1 cellular context compared by ENCODE assay signal in the genomic region with DNA sequence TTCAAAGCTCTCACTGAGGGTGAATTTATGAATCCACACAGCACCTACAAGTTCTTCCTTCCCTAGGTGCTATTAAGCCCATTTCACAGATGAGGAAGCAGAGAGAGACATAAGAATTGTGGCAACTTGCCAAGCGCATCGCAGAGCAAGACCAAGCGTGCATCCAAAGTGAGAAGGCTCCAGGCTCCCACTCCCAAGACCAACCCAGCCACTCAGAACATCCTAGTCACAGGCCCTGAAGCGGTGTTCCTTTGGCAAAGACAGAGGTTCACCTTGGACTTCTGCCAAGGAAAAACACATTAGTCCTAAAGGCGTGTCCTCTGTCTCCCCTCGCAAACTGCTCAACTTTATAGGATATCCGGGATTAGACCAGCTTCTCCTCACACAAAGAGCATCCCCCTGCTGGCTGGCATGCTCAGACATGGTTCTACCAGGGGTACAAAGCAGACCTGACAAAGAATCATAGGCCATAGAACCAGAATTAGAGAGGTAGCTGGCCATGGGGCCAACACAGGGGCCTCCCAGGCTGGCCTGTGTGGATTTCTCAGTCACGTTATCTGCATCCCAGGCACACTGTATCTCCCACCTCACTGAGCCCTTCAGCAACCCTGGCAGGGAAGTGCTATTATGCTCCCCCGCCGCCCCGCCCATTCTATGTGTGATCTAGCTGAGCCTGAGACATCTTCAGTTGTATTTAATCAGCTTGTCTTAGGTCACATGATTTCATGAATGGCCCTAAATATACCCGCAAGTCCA.
TF ChIP-seq lines count a peak whose summit lies in the region.

No MANE protein-coding gene starts in this region.

TF ChIP-seq in K562, 482 proteins besides CTCF, POLR2A, EP300 and RAD21 (continued from another document and continues in another):
- TF ChIP-seq SNIP1 (IDR thresholded peaks at IDR 0.05; ENCODE audit: low read depth) (no peak), HDAC2 (IDR thresholded peaks at IDR 0.05) (no peak), SMARCA4 (IDR thresholded peaks at IDR 0.05) (no peak), ZNF217 (CRISPR knock-in tag; IDR thresholded peaks at IDR 0.05) (no peak), SMAD3 (CRISPR knock-in tag; conservative IDR thresholded peaks at IDR 0.05) (no peak), CBFA2T2 (conservative IDR thresholded peaks at IDR 0.05) (peak; percentile 34; the same call in 1 of the 2 replicates), KDM1A (IDR thresholded peaks at IDR 0.05) (peak in 1 of 2 experiments; percentile 66; a peak in 1 of 4 replicates), DDX20 (tag; IDR thresholded peaks at IDR 0.05; ENCODE audit: low read depth) (no peak), SMARCC2 (IDR thresholded peaks at IDR 0.05; ENCODE audit: low read depth) (no peak), BHLHE40 (IDR thresholded peaks at IDR 0.05; ENCODE audit: low read length) (peak; percentile 27; the same call in 1 of the 2 replicates), CEBPG (CRISPR knock-in tag; IDR thresholded peaks at IDR 0.05) (no peak), CEBPG (tag; conservative IDR thresholded peaks at IDR 0.05 in 1 of 2, IDR thresholded peaks at IDR 0.05 in 1 of 2) (no peak), RBM34 (IDR thresholded peaks at IDR 0.05; ENCODE audit: borderline replicate concordance, insufficient read depth, low read length) (no peak), PCBP2 (IDR thresholded peaks at IDR 0.05; ENCODE audit: low read depth, low read length, poor library complexity, severe bottlenecking) (no peak), CBX3 (IDR thresholded peaks at IDR 0.05; ENCODE audit: borderline replicate concordance in 1 of 2, low read length in 2 of 2) (0 out of 3 replicates have a peak, but pooled peaks of 1 of the 2 experiments have one; percentile 21), SAFB (IDR thresholded peaks at IDR 0.05; ENCODE audit: borderline replicate concordance, low read depth, low read length) (no peak), CBFA2T3 (IDR thresholded peaks at IDR 0.05) (peak; percentile 59), ZNF184 (CRISPR knock-in tag; IDR thresholded peaks at IDR 0.05) (no peak), JUNB (CRISPR knock-in tag; conservative IDR thresholded peaks at IDR 0.05) (no peak), THRA (IDR thresholded peaks at IDR 0.05) (no peak), MEF2D (tag; conservative IDR thresholded peaks at IDR 0.05; ENCODE audit: low read depth) (no peak), ZNF449 (CRISPR knock-in tag; IDR thresholded peaks at IDR 0.05) (no peak), ZNF253 (CRISPR knock-in tag; conservative IDR thresholded peaks at IDR 0.05) (no peak), PHF20 (IDR thresholded peaks at IDR 0.05; ENCODE audit: partially characterized antibody) (no peak), STAT5B (CRISPR knock-in tag; IDR thresholded peaks at IDR 0.05) (no peak), ZNF76 (CRISPR knock-in tag; IDR thresholded peaks at IDR 0.05; ENCODE audit: borderline replicate concordance) (no peak), KLF6 (CRISPR knock-in tag; IDR thresholded peaks at IDR 0.05; ENCODE audit: borderline replicate concordance) (no peak), POLR2B (IDR thresholded peaks at IDR 0.05; ENCODE audit: low read depth, partially characterized antibody) (no peak), ZNF165 (CRISPR knock-in tag; IDR thresholded peaks at IDR 0.05; ENCODE audit: borderline replicate concordance) (no peak), ZNF696 (CRISPR knock-in tag; conservative IDR thresholded peaks at IDR 0.05) (no peak), BMI1 (IDR thresholded peaks at IDR 0.05; ENCODE audit: low read length) (no peak), SMAD2 (IDR thresholded peaks at IDR 0.05; ENCODE audit: low read depth, low read length) (no peak), SIN3A (IDR thresholded peaks at IDR 0.05; ENCODE audit: borderline replicate concordance in 2 of 2, control insufficient read depth in 1 of 2, low read depth in 2 of 2, low read length in 2 of 2) (no peak), TEAD4 (IDR thresholded peaks at IDR 0.05; ENCODE audit: low read length) (peak; percentile 23; the same call in 1 of the 2 replicates), TEAD4 (CRISPR knock-in tag; IDR thresholded peaks at IDR 0.05; ENCODE audit: borderline replicate concordance) (no peak)
- TF ChIP-seq, protein P1, sequence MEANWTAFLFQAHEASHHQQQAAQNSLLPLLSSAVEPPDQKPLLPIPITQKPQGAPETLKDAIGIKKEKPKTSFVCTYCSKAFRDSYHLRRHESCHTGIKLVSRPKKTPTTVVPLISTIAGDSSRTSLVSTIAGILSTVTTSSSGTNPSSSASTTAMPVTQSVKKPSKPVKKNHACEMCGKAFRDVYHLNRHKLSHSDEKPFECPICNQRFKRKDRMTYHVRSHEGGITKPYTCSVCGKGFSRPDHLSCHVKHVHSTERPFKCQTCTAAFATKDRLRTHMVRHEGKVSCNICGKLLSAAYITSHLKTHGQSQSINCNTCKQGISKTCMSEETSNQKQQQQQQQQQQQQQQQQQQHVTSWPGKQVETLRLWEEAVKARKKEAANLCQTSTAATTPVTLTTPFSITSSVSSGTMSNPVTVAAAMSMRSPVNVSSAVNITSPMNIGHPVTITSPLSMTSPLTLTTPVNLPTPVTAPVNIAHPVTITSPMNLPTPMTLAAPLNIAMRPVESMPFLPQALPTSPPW (CRISPR knock-in tag; IDR thresholded peaks at IDR 0.05), result peak; percentile 73
- TF ChIP-seq, protein P2, sequence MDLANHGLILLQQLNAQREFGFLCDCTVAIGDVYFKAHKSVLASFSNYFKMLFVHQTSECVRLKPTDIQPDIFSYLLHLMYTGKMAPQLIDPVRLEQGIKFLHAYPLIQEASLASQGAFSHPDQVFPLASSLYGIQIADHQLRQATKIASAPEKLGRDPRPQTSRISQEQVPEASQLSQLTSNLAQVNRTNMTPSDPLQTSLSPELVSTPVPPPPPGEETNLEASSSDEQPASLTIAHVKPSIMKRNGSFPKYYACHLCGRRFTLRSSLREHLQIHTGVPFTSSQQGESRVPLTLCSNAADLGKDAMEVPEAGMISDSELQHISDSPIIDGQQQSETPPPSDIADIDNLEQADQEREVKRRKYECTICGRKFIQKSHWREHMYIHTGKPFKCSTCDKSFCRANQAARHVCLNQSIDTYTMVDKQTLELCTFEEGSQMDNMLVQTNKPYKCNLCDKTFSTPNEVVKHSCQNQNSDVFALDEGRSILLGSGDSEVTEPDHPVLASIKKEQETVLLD (IDR thresholded peaks at IDR 0.05), result no peak
- TF ChIP-seq, protein P3, sequence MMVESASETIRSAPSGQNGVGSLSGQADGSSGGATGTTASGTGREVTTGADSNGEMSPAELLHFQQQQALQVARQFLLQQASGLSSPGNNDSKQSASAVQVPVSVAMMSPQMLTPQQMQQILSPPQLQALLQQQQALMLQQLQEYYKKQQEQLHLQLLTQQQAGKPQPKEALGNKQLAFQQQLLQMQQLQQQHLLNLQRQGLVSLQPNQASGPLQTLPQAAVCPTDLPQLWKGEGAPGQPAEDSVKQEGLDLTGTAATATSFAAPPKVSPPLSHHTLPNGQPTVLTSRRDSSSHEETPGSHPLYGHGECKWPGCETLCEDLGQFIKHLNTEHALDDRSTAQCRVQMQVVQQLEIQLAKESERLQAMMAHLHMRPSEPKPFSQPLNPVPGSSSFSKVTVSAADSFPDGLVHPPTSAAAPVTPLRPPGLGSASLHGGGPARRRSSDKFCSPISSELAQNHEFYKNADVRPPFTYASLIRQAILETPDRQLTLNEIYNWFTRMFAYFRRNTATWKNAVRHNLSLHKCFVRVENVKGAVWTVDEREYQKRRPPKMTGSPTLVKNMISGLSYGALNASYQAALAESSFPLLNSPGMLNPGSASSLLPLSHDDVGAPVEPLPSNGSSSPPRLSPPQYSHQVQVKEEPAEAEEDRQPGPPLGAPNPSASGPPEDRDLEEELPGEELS (CRISPR knock-in tag; IDR thresholded peaks at IDR 0.05; ENCODE audit: borderline replicate concordance), result no peak
- TF ChIP-seq, protein P4, sequence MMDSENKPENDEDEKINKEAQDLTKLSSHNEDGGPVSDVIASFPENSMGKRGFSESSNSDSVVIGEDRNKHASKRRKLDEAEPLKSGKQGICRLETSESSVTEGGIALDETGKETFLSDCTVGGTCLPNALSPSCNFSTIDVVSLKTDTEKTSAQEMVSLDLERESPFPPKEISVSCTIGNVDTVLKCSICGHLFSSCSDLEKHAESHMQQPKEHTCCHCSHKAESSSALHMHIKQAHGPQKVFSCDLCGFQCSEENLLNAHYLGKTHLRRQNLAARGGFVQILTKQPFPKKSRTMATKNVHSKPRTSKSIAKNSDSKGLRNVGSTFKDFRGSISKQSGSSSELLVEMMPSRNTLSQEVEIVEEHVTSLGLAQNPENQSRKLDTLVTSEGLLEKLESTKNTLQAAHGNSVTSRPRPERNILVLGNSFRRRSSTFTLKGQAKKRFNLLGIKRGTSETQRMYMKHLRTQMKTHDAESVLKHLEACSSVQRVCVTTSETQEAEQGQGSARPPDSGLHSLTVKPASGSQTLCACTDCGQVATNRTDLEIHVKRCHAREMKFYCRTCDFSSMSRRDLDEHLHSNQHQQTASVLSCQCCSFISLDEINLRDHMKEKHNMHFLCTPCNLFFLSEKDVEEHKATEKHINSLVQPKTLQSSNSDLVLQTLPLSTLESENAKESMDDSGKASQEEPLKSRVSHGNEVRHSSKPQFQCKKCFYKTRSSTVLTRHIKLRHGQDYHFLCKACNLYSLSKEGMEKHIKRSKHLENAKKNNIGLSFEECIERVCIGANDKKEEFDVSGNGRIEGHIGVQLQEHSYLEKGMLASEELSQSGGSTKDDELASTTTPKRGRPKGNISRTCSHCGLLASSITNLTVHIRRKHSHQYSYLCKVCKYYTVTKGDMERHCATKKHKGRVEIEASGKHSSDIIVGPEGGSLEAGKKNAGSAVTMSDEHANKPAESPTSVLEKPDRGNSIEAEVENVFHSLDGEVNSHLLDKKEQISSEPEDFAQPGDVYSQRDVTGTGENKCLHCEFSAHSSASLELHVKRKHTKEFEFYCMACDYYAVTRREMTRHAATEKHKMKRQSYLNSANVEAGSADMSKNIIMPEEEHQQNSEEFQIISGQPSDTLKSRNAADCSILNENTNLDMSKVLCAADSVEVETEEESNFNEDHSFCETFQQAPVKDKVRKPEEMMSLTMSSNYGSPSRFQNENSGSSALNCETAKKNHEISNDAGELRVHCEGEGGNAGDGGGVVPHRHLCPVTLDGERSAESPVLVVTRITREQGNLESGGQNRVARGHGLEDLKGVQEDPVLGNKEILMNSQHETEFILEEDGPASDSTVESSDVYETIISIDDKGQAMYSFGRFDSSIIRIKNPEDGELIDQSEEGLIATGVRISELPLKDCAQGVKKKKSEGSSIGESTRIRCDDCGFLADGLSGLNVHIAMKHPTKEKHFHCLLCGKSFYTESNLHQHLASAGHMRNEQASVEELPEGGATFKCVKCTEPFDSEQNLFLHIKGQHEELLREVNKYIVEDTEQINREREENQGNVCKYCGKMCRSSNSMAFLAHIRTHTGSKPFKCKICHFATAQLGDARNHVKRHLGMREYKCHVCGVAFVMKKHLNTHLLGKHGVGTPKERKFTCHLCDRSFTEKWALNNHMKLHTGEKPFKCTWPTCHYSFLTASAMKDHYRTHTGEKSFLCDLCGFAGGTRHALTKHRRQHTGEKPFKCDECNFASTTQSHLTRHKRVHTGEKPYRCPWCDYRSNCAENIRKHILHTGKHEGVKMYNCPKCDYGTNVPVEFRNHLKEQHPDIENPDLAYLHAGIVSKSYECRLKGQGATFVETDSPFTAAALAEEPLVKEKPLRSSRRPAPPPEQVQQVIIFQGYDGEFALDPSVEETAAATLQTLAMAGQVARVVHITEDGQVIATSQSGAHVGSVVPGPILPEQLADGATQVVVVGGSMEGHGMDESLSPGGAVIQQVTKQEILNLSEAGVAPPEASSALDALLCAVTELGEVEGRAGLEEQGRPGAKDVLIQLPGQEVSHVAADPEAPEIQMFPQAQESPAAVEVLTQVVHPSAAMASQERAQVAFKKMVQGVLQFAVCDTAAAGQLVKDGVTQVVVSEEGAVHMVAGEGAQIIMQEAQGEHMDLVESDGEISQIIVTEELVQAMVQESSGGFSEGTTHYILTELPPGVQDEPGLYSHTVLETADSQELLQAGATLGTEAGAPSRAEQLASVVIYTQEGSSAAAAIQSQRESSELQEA (IDR thresholded peaks at IDR 0.05; ENCODE audit: low read depth), result no peak
- TF ChIP-seq, protein P5, sequence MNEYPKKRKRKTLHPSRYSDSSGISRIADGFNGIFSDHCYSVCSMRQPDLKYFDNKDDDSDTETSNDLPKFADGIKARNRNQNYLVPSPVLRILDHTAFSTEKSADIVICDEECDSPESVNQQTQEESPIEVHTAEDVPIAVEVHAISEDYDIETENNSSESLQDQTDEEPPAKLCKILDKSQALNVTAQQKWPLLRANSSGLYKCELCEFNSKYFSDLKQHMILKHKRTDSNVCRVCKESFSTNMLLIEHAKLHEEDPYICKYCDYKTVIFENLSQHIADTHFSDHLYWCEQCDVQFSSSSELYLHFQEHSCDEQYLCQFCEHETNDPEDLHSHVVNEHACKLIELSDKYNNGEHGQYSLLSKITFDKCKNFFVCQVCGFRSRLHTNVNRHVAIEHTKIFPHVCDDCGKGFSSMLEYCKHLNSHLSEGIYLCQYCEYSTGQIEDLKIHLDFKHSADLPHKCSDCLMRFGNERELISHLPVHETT (CRISPR knock-in tag; conservative IDR thresholded peaks at IDR 0.05 in 1 of 2, IDR thresholded peaks at IDR 0.05 in 1 of 2), result no peak
